ENCODE assay signal across 17 cellular contexts in the genomic region with DNA sequence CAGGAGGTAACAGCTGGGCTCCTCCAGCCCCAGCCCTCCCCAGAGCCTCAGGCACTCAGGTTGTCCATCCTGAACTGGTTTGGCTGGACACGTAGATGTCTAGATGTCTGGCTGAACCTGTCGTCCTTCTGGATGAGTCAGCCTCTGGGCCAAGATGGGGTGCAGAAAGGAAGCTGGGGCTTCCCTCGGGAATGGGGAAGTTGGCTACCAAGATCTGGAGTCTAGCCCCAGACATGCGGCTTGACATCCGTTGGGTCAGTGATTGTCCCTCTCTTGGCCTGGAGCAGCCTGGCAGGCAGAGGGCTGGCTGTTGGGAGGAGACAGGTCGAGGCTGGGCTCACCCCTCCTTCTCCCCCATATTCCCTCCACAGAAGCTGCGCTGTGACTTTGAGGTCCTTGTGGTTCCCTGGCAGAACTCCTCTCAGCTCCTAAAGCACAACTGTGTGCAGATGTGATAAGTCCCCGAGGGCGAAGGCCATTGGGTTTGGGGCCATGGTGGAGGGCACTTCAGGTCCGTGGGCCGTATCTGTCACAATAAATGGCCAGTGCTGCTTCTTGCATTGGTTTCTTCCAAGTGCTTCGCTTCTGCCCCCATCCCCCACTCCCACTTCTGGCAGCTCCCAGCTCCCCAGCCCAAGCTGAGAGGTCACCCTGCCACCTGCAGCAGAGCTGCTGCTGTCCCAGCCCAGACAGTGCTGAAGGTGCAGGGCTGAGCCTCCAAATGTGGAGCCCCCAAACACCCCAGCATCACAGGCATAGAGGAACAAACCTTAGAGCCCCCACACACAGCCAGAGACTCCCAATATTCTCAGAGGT. TPM values are rescaled to one million over a fixed set of nuclear protein-coding genes. Genes with fewer than 3 reads are reported as not detected.
DNase-seq lines count a peak whose midpoint lies in the region; ATAC-seq and TF ChIP-seq lines count a peak whose summit lies in the region.
"Had no signal": no experiment of that assay in that cellular context is flagged by ENCODE, and none has a peak within 500 bp of the region (broad histone marks: within the 10 kb centered on the region; RNA-seq: fewer than 3 reads in every experiment).

No MANE protein-coding gene starts in this region.

- no peak overlapping the region for H3K14ac ChIP-seq in mesenchymal stem cell (ENCODE audit: low read length in 2 of 2)

- no peak overlapping the region for H3K4me3 ChIP-seq in SJCRH30
- peak overlapping the region in 1 of 2 experiments; percentile 14 for H3K4me3 ChIP-seq in mesenchymal stem cell (ENCODE audit: insufficient read depth in 1 of 2, low read depth in 1 of 2, low read length in 2 of 2)
- H3K4me3 ChIP-seq: Peyer's patch had no signal

- no peak overlapping the region for H2BK5ac ChIP-seq in mesenchymal stem cell (ENCODE audit: low read depth, low read length, poor library complexity, severe bottlenecking)

- peak overlapping the region; percentile 3; the same call in 1 of the 2 replicates for H3K27ac ChIP-seq in SJCRH30
- no peak overlapping the region for H3K27ac ChIP-seq in mesenchymal stem cell (ENCODE audit: low read length, poor library complexity, severe bottlenecking)
- H3K27ac ChIP-seq: Peyer's patch had no signal

- no peaks in the 10 kb centered on the region for H3K79me1 ChIP-seq in mesenchymal stem cell (replicated peaks; ENCODE audit: low read length, poor library complexity, severe bottlenecking)

- in situ Hi-C loops in T47D (cut with HindIII; ENCODE audit: low pct_unique_long_range_greater_than_20kb, low sequenced_read_pairs) = no loop called here

- no peaks in the 10 kb centered on the region for H3K36me3 ChIP-seq in SJCRH30
- H3K36me3 ChIP-seq in mesenchymal stem cell (ENCODE audit: control insufficient read depth in 1 of 2, insufficient read depth in 2 of 2, low read depth in 1 of 2, low read length in 2 of 2) = no peaks in the 10 kb centered on the region
- H3K36me3 ChIP-seq: Peyer's patch had no signal

- DNase-seq in T47D (ENCODE audit: low read depth in 1 of 2, low spot score in 1 of 2) (peak; percentile 88 to 93), MCF 10A (ENCODE audit: unreplicated experiment) (no peak), SJCRH30 (peak; percentile 41 to 42), islet precursor cell (peak; percentile 85), 8988T (no peak), T-helper 2 cell (no peak), mesenchymal stem cell (no peak)
- DNase-seq: activated CD8-positive, alpha-beta memory T cell treated with anti-CD3 and anti-CD28 coated beads for 24 hours; activated gamma-delta T cell treated with Interleukin-2 at 50 U/mL for 16 hours; NCI-H1436 treated with DMSO at 0.1 percent for 48 hours; Peyer's patch; small intestine had no signal

- peak overlapping the region in 1 of 2 experiments; percentile 54 for H3K23ac ChIP-seq in mesenchymal stem cell (ENCODE audit: low read length in 2 of 2)

- H3K27ac Mint-ChIP-seq in MCF 10A (ENCODE audit: low read depth, unreplicated experiment) = no peak overlapping the region

- TF ChIP-seq CTCF in MCF 10A (IDR thresholded peaks at IDR 0.05; ENCODE audit: unreplicated experiment) = no peak

- CTCF ChIA-PET in MCF 10A (lab: Yijun Ruan, JAX) = interaction anchor here (0.6 to 1.8 kb wide), 2 partner anchors 9 to 42 kb away, joined by 3 to 11 read pairs; no protein-coding TSS in a partner anchor

- H3K4me3 Mint-ChIP-seq in MCF 10A (ENCODE audit: unreplicated experiment) = no peak overlapping the region

- H4K91ac ChIP-seq in mesenchymal stem cell (ENCODE audit: low read length) = no peak overlapping the region

- H2BK120ac ChIP-seq in mesenchymal stem cell (ENCODE audit: low read depth, low read length) = no peak overlapping the region

- peak overlapping the region in 1 of 2 experiments; percentile 11 for H2BK12ac ChIP-seq in mesenchymal stem cell (ENCODE audit: low read length in 2 of 2)

- no peaks in the 10 kb centered on the region for H3K36me3 Mint-ChIP-seq in MCF 10A (ENCODE audit: insufficient read depth, unreplicated experiment)

- H3K9ac ChIP-seq in mesenchymal stem cell (ENCODE audit: low read length) = no peak overlapping the region

- POLR2A ChIA-PET in MCF 10A (lab: Yijun Ruan, JAX) = interaction anchor here (0.8 to 2.9 kb wide), 2 partner anchors 9 to 11 kb away, joined by 3 to 10 read pairs; a partner anchor contains a TSS

- H3K27me3 ChIP-seq in SJCRH30 = no peaks in the 10 kb centered on the region
- H3K27me3 ChIP-seq in mesenchymal stem cell (ENCODE audit: control insufficient read depth in 1 of 2, insufficient read depth in 1 of 2, low read length in 2 of 2) = peaks cover 4 to 20% of the 10 kb centered on the region in 2 experiments

- intact Hi-C loops in MCF 10A (cut with micrococcal nuclease) = no loop called here

- H3K4ac ChIP-seq in mesenchymal stem cell (ENCODE audit: low read depth in 1 of 2, low read length in 2 of 2) = no peak overlapping the region

- H3K9me3 ChIP-seq in SJCRH30 (replicated peaks) (no peaks in the 10 kb centered on the region), mesenchymal stem cell (ENCODE audit: control insufficient read depth, low read length) (no peaks in the 10 kb centered on the region)
- H3K9me3 ChIP-seq: Peyer's patch had no signal

- H3K4me1 ChIP-seq in SJCRH30 (peaks cover 31% of the 10 kb centered on the region), mesenchymal stem cell (ENCODE audit: control insufficient read depth, insufficient read depth, low read depth, low read length) (peaks cover 31% of the 10 kb centered on the region)

- no peaks in the 10 kb centered on the region for H3K27me3 Mint-ChIP-seq in MCF 10A (ENCODE audit: insufficient read depth, unreplicated experiment)

- H2AFZ ChIP-seq in mesenchymal stem cell (ENCODE audit: low read depth, low read length) = no peak overlapping the region

- no peak overlapping the region for H4K8ac ChIP-seq in mesenchymal stem cell (ENCODE audit: low read length)

- H3K9me3 Mint-ChIP-seq in MCF 10A (ENCODE audit: unreplicated experiment) = no peaks in the 10 kb centered on the region

- H3K4me2 ChIP-seq in mesenchymal stem cell (ENCODE audit: low read length, poor library complexity, severe bottlenecking) = no peak overlapping the region

- peaks cover 16% of the 10 kb centered on the region for H3K4me1 Mint-ChIP-seq in MCF 10A (ENCODE audit: insufficient read depth, unreplicated experiment)

- no TSS peak for BruUV-seq in MCF 10A (replicated peaks; lab: Mats Ljungman, UMichigan)

- WGBS in mesenchymal stem cell = 85% methylated on average over 12 of the region's 12 CpGs

- no peak overlapping the region for H2BK15ac ChIP-seq in mesenchymal stem cell (ENCODE audit: low read depth, poor library complexity, severe bottlenecking)

- no peak for ATAC-seq in GM21576 (IDR thresholded peaks at IDR 0.05; ENCODE audit: unreplicated experiment)

- H3K18ac ChIP-seq in mesenchymal stem cell (ENCODE audit: low read depth in 1 of 2, low read length in 2 of 2) = no peak overlapping the region

- no peak overlapping the region for H2AK5ac ChIP-seq in mesenchymal stem cell (ENCODE audit: low read length, severe bottlenecking)

RNA-seq across cellular contexts. Expression of a gene that starts 1.3 kb away (rescaled TPM):
- total RNA-seq in MCF 10A (2022) = not detected in 2 replicates
- not detected in 2 replicates for total RNA-seq in SJCRH30 (2014; rRNA removed; shearing (Covaris generic))
- polyA plus RNA-seq in mesenchymal stem cell (2013, experiment 1 of 2) = 0.15 TPM
- 0.05 TPM for polyA plus RNA-seq in mesenchymal stem cell (2013, experiment 2 of 2)
- total RNA-seq: mesenteric fat pad, NCI-H460, Peyer's patch, subcutaneous adipose tissue had no signal
- polyA plus RNA-seq: small intestine had no signal

RNA-seq across cellular contexts. Expression of a gene that starts 10.9 kb away (rescaled TPM):
- 154 and 198 TPM in 2 replicates for total RNA-seq in MCF 10A (2022)
- 181 and 199 TPM in 2 replicates for total RNA-seq in SJCRH30 (2014; rRNA removed; shearing (Covaris generic))
- polyA plus RNA-seq in mesenchymal stem cell (2013, experiment 1 of 2) = 251 TPM
- 250 TPM for polyA plus RNA-seq in mesenchymal stem cell (2013, experiment 2 of 2)

RNA-seq across cellular contexts. Expression of a gene that starts 11.2 kb away (rescaled TPM):
- 21.7 and 33.5 TPM in 2 replicates for total RNA-seq in MCF 10A (2022)
- total RNA-seq in SJCRH30 (2014; rRNA removed; shearing (Covaris generic)) = 52.9 and 55.1 TPM in 2 replicates
- polyA plus RNA-seq in mesenchymal stem cell (2013, experiment 1 of 2) = 31.6 TPM
- 30.8 TPM for polyA plus RNA-seq in mesenchymal stem cell (2013, experiment 2 of 2)

RNA-seq across cellular contexts. Expression of a gene that starts 13.1 kb away (rescaled TPM):
- 0.61 and 0.79 TPM in 2 replicates for total RNA-seq in MCF 10A (2022)
- total RNA-seq in SJCRH30 (2014; rRNA removed; shearing (Covaris generic)) = 0.24 and 0.51 TPM in 2 replicates
- polyA plus RNA-seq in mesenchymal stem cell (2013, experiment 1 of 2) = 1.1 TPM
- polyA plus RNA-seq in mesenchymal stem cell (2013, experiment 2 of 2) = 1.2 TPM
- total RNA-seq: dermis microvascular lymphatic vessel endothelial cell, NCI-H460, Peyer's patch had no signal

RNA-seq across cellular contexts. Expression of a gene that starts 35.8 kb away (rescaled TPM):
- total RNA-seq in MCF 10A (2022) = not detected in 2 replicates
- not detected in 2 replicates for total RNA-seq in SJCRH30 (2014; rRNA removed; shearing (Covaris generic))
- polyA plus RNA-seq in mesenchymal stem cell (2013, experiment 1 of 2) = 0.03 TPM
- 0.04 TPM for polyA plus RNA-seq in mesenchymal stem cell (2013, experiment 2 of 2)
- total RNA-seq: mesenteric fat pad, NCI-H460, Peyer's patch had no signal

Comparison
In these comparisons a context has a peak if more than half of its experiments do, and no peak if none do; other contexts are left out.
1. DNase-seq: peak in T47D (2 of 2), SJCRH30 (2 of 2) and islet precursor cell (single experiment); none in MCF 10A (single experiment), 8988T (single experiment), T-helper 2 cell (0 of 5) and mesenchymal stem cell (single experiment).